Comparison of ENCODE assay signal across 19 cellular contexts in genomic region chr10:132279873-132280645, GRCh38. TPM values are rescaled to one million over a fixed set of nuclear protein-coding genes. Genes with fewer than 3 reads are reported as not detected.
A peak's percentile ranks its signal among the peaks of the same experiment; 100 is the strongest.
DNase-seq lines count a peak whose midpoint lies in the region; ATAC-seq, FAIRE-seq and TF ChIP-seq lines count a peak whose summit lies in the region.
"Had no signal": no experiment of that assay in that cellular context is flagged by ENCODE, and none has a peak within 500 bp of the region (broad histone marks: within the 10 kb centered on the region; RNA-seq: fewer than 3 reads in every experiment).

No MANE protein-coding gene starts in this region.

- H3K27me3 ChIP-seq in BLaER1 treated with 17β-estradiol and CSF1 and Interleukin-3, amounts not matched to agents 10 nM and 100 nM: peaks cover 0 to 26% (median 0%) of the 10 kb centered on the region in 11 experiments; a peak in 9 of 22 replicates
- no peaks in the 10 kb centered on the region for H3K27me3 ChIP-seq in H1 (replicated peaks in 1 of 4; ENCODE audit: control insufficient read depth in 3 of 4, extremely low read depth in 1 of 4, insufficient read depth in 3 of 4, low read length in 3 of 4)
- H3K27me3 ChIP-seq in spleen (replicated peaks in 1 of 7): peaks cover 0 to 14% (median 0%) of the 10 kb centered on the region in 7 donors

- DNase-seq in H1 (ENCODE audit: low read depth in 1 of 2, low spot score in 2 of 2): no peak
- peak; percentile 36 for DNase-seq in spleen
- DNase-seq in GM12891 (ENCODE audit: insufficient read length, low spot score): no peak
- DNase-seq in T-helper 2 cell treated with Interferon-gamma antibody and Interleukin-4, amounts not matched to agents 5 μg/mL and 100 μg/mL, for 36 hours (ENCODE audit: low spot score): no peak
- DNase-seq: AML-193; CD4-positive, CD25-positive, alpha-beta regulatory T cell; COR-L47; DMS 273 treated with DMSO at 0.1 percent for 48 hours; DND-41; H9; KBM-7; NCI-H1105 treated with DMSO at 0.1 percent for 48 hours; NCI-H1930; NCI-H526; PC-9 had no signal

- H3K4ac ChIP-seq in H1 (replicated peaks; ENCODE audit: insufficient read length, low read depth, low read length): no peak overlapping the region

- H2BK20ac ChIP-seq in H1 (ENCODE audit: low read length): no peak overlapping the region

- H2AK5ac ChIP-seq in H1 (ENCODE audit: low read depth, low read length): peak overlapping the region; percentile 77; the same call in 1 of the 2 replicates

- FAIRE-seq in H1 (lab: Jason Lieb, UNC) (no peak), GM12891 (lab: Jason Lieb, UNC) (no peak)

- H2BK12ac ChIP-seq in H1 (ENCODE audit: low read depth, low read length): no peak overlapping the region

- no peak overlapping the region for H3K4me3 ChIP-seq in BLaER1 treated with 17β-estradiol and CSF1 and Interleukin-3, amounts not matched to agents 10 nM and 100 nM
- H3K4me3 ChIP-seq in HEK293 (ENCODE audit: low read depth, low read length) (no peak overlapping the region), H1 (ENCODE audit: extremely low read depth in 1 of 4, insufficient read depth in 2 of 4, low read depth in 3 of 4, low read length in 4 of 4) (no peak overlapping the region), spleen (no peak overlapping the region)
- H3K4me3 ChIP-seq: PC-9 had no signal

- peaks cover 0 to 75% (median 38%) of the 10 kb centered on the region in 11 experiments; a peak in 14 of 22 replicates for H4K20me1 ChIP-seq in BLaER1 treated with 17β-estradiol and CSF1 and Interleukin-3, amounts not matched to agents 10 nM and 100 nM
- H4K20me1 ChIP-seq in H1 (replicated peaks in 1 of 2; ENCODE audit: control insufficient read depth in 1 of 2, insufficient read depth in 2 of 2, low read length in 2 of 2): peaks cover 0 to 8% of the 10 kb centered on the region in 2 experiments

- no peaks in the 10 kb centered on the region for H3K36me3 Mint-ChIP-seq in T-helper 2 cell treated with Interferon-gamma antibody and Interleukin-4, amounts not matched to agents 5 μg/mL and 100 μg/mL, for 36 hours (ENCODE audit: low read depth)
- H3K36me3 Mint-ChIP-seq: CD4-positive, CD25-positive, alpha-beta regulatory T cell had no signal

- H3K4me1 ChIP-seq in BLaER1 treated with 17β-estradiol and CSF1 and Interleukin-3, amounts not matched to agents 10 nM and 100 nM: peaks cover 0 to 87% (median 68%) of the 10 kb centered on the region in 10 experiments; a peak in 16 of 20 replicates
- H3K4me1 ChIP-seq in HEK293 (ENCODE audit: control insufficient read depth, insufficient read depth, low read length) (no peaks in the 10 kb centered on the region), H1 (replicated peaks in 1 of 4; ENCODE audit: control insufficient read depth in 3 of 4, insufficient read depth in 4 of 4, low read length in 3 of 4) (peaks cover 0 to 2% (median 0%) of the 10 kb centered on the region in 4 experiments; a peak in 1 of 7 replicates), spleen (no peaks in the 10 kb centered on the region)

- no peak overlapping the region for H3K18ac ChIP-seq in H1 (ENCODE audit: extremely low read depth, low read length)

- peak overlapping the region in 6 of 11 experiments; percentile 64 to 82 (median 70); a peak in 9 of 22 replicates for H3K4me2 ChIP-seq in BLaER1 treated with 17β-estradiol and CSF1 and Interleukin-3, amounts not matched to agents 10 nM and 100 nM
- no peak overlapping the region for H3K4me2 ChIP-seq in H1 (ENCODE audit: insufficient read depth in 1 of 2, low read depth in 2 of 2, low read length in 2 of 2)
- H3K4me2 ChIP-seq: PC-9 had no signal

- no peak overlapping the region for H3K4me3 Mint-ChIP-seq in T-helper 2 cell treated with Interferon-gamma antibody and Interleukin-4, amounts not matched to agents 5 μg/mL and 100 μg/mL, for 36 hours
- H3K4me3 Mint-ChIP-seq: CD4-positive, CD25-positive, alpha-beta regulatory T cell; H9 had no signal

- H3K9me3 ChIP-seq in BLaER1 treated with 17β-estradiol and CSF1 and Interleukin-3, amounts not matched to agents 10 nM and 100 nM (replicated peaks in 1 of 11): no peaks in the 10 kb centered on the region
- H3K9me3 ChIP-seq in HEK293 (ENCODE audit: control insufficient read depth, insufficient read depth, low read depth, low read length) (no peaks in the 10 kb centered on the region), H1 (ENCODE audit: insufficient read depth in 2 of 2, low read depth in 1 of 2, low read length in 1 of 2) (no peaks in the 10 kb centered on the region; a peak in 1 of 4 replicates), spleen (no peaks in the 10 kb centered on the region)

- no peaks in the 10 kb centered on the region for H3K79me2 ChIP-seq in H1 (ENCODE audit: control insufficient read depth in 1 of 2, insufficient read depth in 2 of 2, low read length in 2 of 2)

- H4K91ac ChIP-seq in H1 (replicated peaks; ENCODE audit: insufficient read length, low read length): no peak overlapping the region

- intact Hi-C loops in spleen (cut with DNase I; ENCODE audit: low total_unique reads): no loop called here

- CTCF ChIA-PET in HEK293 (lab: Yijun Ruan, JAX) (no interaction called here), H1 (lab: Charles Lee; ENCODE audit: partially characterized antibody) (no interaction called here)

- no peak overlapping the region for H3K14ac ChIP-seq in H1 (ENCODE audit: insufficient read length)

- TF ChIP-seq CTCF in HEK293 (tag by site-specific recombination; IDR thresholded peaks at IDR 0.05) (no peak), H1 (IDR thresholded peaks at IDR 0.05; ENCODE audit: control extremely low read depth in 1 of 3, insufficient read depth in 1 of 3, low read depth in 1 of 3, low read length in 3 of 3) (no peak), spleen (IDR thresholded peaks at IDR 0.05 in 8 of 11, conservative IDR thresholded peaks at IDR 0.05 in 3 of 11) (no peak)

- no peak overlapping the region for H3K56ac ChIP-seq in H1 (replicated peaks; ENCODE audit: insufficient read length, low read depth, low read length)

- no peak overlapping the region for H2BK120ac ChIP-seq in H1 (replicated peaks; ENCODE audit: low read depth, low read length)

- H3K36me3 ChIP-seq in BLaER1 treated with 17β-estradiol and CSF1 and Interleukin-3, amounts not matched to agents 10 nM and 100 nM: no peaks in the 10 kb centered on the region
- no peaks in the 10 kb centered on the region for H3K36me3 ChIP-seq in HEK293 (ENCODE audit: control insufficient read depth in 2 of 2, insufficient read depth in 1 of 2, low read length in 2 of 2)
- no peaks in the 10 kb centered on the region for H3K36me3 ChIP-seq in H1 (ENCODE audit: control insufficient read depth in 2 of 4, insufficient read depth in 4 of 4, low read length in 3 of 4)
- H3K36me3 ChIP-seq in spleen: no peaks in the 10 kb centered on the region

- no peak overlapping the region for H2AFZ ChIP-seq in H1 (ENCODE audit: low read length)
- H2AFZ ChIP-seq: PC-9 had no signal

- no peak overlapping the region for H3K27ac ChIP-seq in BLaER1 treated with 17β-estradiol and CSF1 and Interleukin-3, amounts not matched to agents 10 nM and 100 nM
- no peak overlapping the region for H3K27ac ChIP-seq in HEK293 (ENCODE audit: extremely low read depth, low read depth, low read length)
- H3K27ac ChIP-seq in H1 (ENCODE audit: low read depth, low read length): no peak overlapping the region
- H3K27ac ChIP-seq in spleen: no peak overlapping the region
- H3K27ac ChIP-seq: PC-9, RWPE1 had no signal

- no peaks in the 10 kb centered on the region for H3K9me3 Mint-ChIP-seq in T-helper 2 cell treated with Interferon-gamma antibody and Interleukin-4, amounts not matched to agents 5 μg/mL and 100 μg/mL, for 36 hours
- H3K9me3 Mint-ChIP-seq: CD4-positive, CD25-positive, alpha-beta regulatory T cell had no signal

- H3K27me3 Mint-ChIP-seq in T-helper 2 cell treated with Interferon-gamma antibody and Interleukin-4, amounts not matched to agents 5 μg/mL and 100 μg/mL, for 36 hours (ENCODE audit: low read depth): no peaks in the 10 kb centered on the region
- H3K27me3 Mint-ChIP-seq: CD4-positive, CD25-positive, alpha-beta regulatory T cell had no signal

- ATAC-seq in HG03025 (IDR thresholded peaks at IDR 0.05; ENCODE audit: low FRiP score, unreplicated experiment): no peak

- no peak overlapping the region for H3K27ac Mint-ChIP-seq in T-helper 2 cell treated with Interferon-gamma antibody and Interleukin-4, amounts not matched to agents 5 μg/mL and 100 μg/mL, for 36 hours
- H3K27ac Mint-ChIP-seq: H9 had no signal

- no peak overlapping the region for H3K9ac ChIP-seq in BLaER1 treated with 17β-estradiol and CSF1 and Interleukin-3, amounts not matched to agents 10 nM and 100 nM
- H3K9ac ChIP-seq in H1 (replicated peaks in 1 of 4; ENCODE audit: extremely low read depth in 1 of 4, low read depth in 3 of 4, low read length in 3 of 4): no peak overlapping the region

- H4K5ac ChIP-seq in H1 (ENCODE audit: insufficient read length, low read depth, low read length): no peak overlapping the region

- H2BK5ac ChIP-seq in H1 (ENCODE audit: low read depth, low read length): 0 out of 2 replicates have a peak overlapping the region, but pooled peaks have one; percentile 44

- no peak for TF ChIP-seq EP300 in H1 (IDR thresholded peaks at IDR 0.05; ENCODE audit: borderline replicate concordance in 1 of 2, low read depth in 2 of 2, low read length in 2 of 2)

- WGBS in H1 (ENCODE audit: extremely low coverage in 1 of 2, insufficient coverage in 1 of 2, insufficient read length in 1 of 2, insufficient replicate concordance in 2 of 2, low coverage in 1 of 2, low lambda C conversion rate in 2 of 2, missing lambda C conversion rate in 1 of 2), 2 experiments: 89% methylated on average over 35 of the region's 43 CpGs; no CpG with 5 or more reads in 1 of the 2 experiments
- WGBS in spleen, 5 donors: 85 to 94% (median 91%) methylated on average over 43 of the region's 43 CpGs

- TF ChIP-seq POLR2A in H1 (IDR thresholded peaks at IDR 0.05; ENCODE audit: control extremely low read depth in 1 of 2, low read depth in 2 of 2, low read length in 2 of 2) (no peak), spleen (IDR thresholded peaks at IDR 0.05) (no peak), GM12891 (IDR thresholded peaks at IDR 0.05; ENCODE audit: low read depth, low read length) (no peak)

- TF ChIP-seq RAD21 in H1 (IDR thresholded peaks at IDR 0.05 in 1 of 2, conservative IDR thresholded peaks at IDR 0.05 in 1 of 2; ENCODE audit: low read depth in 2 of 2, low read length in 2 of 2): no peak

- no peak overlapping the region for H3K23ac ChIP-seq in H1 (ENCODE audit: insufficient read length)

- H3K23me2 ChIP-seq in H1 (ENCODE audit: low read depth, low read length): no peaks in the 10 kb centered on the region

- no peaks in the 10 kb centered on the region for H3K4me1 Mint-ChIP-seq in T-helper 2 cell treated with Interferon-gamma antibody and Interleukin-4, amounts not matched to agents 5 μg/mL and 100 μg/mL, for 36 hours (ENCODE audit: low read depth)

- 0 out of 2 replicates have a peak overlapping the region, but pooled peaks have one; percentile 16 for H2BK15ac ChIP-seq in H1 (ENCODE audit: low read length)

- no peak overlapping the region; the same call in none of the 2 replicates for H4K8ac ChIP-seq in H1 (ENCODE audit: extremely low read depth, insufficient read depth, low read length)

- POLR2A ChIA-PET in HEK293 (lab: Yijun Ruan, JAX) (no interaction called here), H1 (lab: Charles Lee; ENCODE audit: partially characterized antibody) (no interaction called here)

- no peaks in the 10 kb centered on the region; the same call in 1 of the 2 replicates for H3K79me1 ChIP-seq in H1 (ENCODE audit: low read depth, low read length)

RNA-seq across cellular contexts. Expression of gene STK32C, which starts 27.7 kb away (rescaled TPM):
- 15.6 and 17.3 TPM in 2 replicates for total RNA-seq in H1 (2021; fragmentation: NEBNext Ultra II Directional; extraction: Animal tissue kit (Norgen Biotek cat#: 25700))
- polyA plus RNA-seq in H1 (2011; rRNA removed): 10.6 and 18.1 TPM in 2 replicates
- 19.9 TPM for polyA plus RNA-seq in H1 (2011; cell fraction: cytosol; rRNA removed)
- 22.0 TPM for polyA plus RNA-seq in H1 (2011; cell fraction: nucleus; rRNA removed)
- polyA plus RNA-seq in H1 (2012, experiment 1 of 2): 13.4 to 23.5 TPM (median 20.3 TPM) in 4 replicates
- 11.9 TPM for polyA plus RNA-seq in H1 (2012, experiment 2 of 2)
- 11.6 TPM for polyA plus RNA-seq in H1 (2013, experiment 1 of 2)
- polyA plus RNA-seq in H1 (2013, experiment 2 of 2): 10.9 TPM
- polyA minus RNA-seq in H1 (2011; rRNA and poly(A)+ RNA removed): 7.3 and 11.0 TPM in 2 replicates
- 5.1 TPM for polyA minus RNA-seq in H1 (2011; cell fraction: cytosol; rRNA and poly(A)+ RNA removed)
- 8.8 TPM for polyA minus RNA-seq in H1 (2011; cell fraction: nucleus; rRNA and poly(A)+ RNA removed)
- total RNA-seq in spleen: 10 to 100 TPM in 6 of 7 donors, 1 to 10 TPM in 1; 9.6 to 27.8 (median 15.4) TPM
- 10 to 100 TPM; 13.2 to 23.8 (median 16.0) TPM for polyA plus RNA-seq in spleen
- polyA plus RNA-seq in GM12891 (2012; ENCODE audit: low read depth, missing spikeins): 16.2 TPM

RNA-seq across cellular contexts. Expression of gene LRRC27, which starts 51.9 kb away (rescaled TPM):
- total RNA-seq in H1 (2021; fragmentation: NEBNext Ultra II Directional; extraction: Animal tissue kit (Norgen Biotek cat#: 25700)): 3.8 and 4.3 TPM in 2 replicates
- 1.2 and 2.0 TPM in 2 replicates for polyA plus RNA-seq in H1 (2011; rRNA removed)
- polyA plus RNA-seq in H1 (2011; cell fraction: cytosol; rRNA removed): 3.1 TPM
- 8.2 TPM for polyA plus RNA-seq in H1 (2011; cell fraction: nucleus; rRNA removed)
- 2.8 to 4.0 TPM (median 2.9 TPM) in 4 replicates for polyA plus RNA-seq in H1 (2012, experiment 1 of 2)
- 1.7 TPM for polyA plus RNA-seq in H1 (2012, experiment 2 of 2)
- 3.6 TPM for polyA plus RNA-seq in H1 (2013, experiment 1 of 2)
- polyA plus RNA-seq in H1 (2013, experiment 2 of 2): 2.5 TPM
- polyA minus RNA-seq in H1 (2011; rRNA and poly(A)+ RNA removed): 1.1 and 1.6 TPM in 2 replicates
- 0.88 TPM for polyA minus RNA-seq in H1 (2011; cell fraction: cytosol; rRNA and poly(A)+ RNA removed)
- 4.0 TPM for polyA minus RNA-seq in H1 (2011; cell fraction: nucleus; rRNA and poly(A)+ RNA removed)
- total RNA-seq in spleen: 10 to 100 TPM; 11.9 to 29.9 (median 19.4) TPM
- 10 to 100 TPM in 1 of 3 donors, 1 to 10 TPM in 2; 6.1 to 13.0 (median 8.5) TPM for polyA plus RNA-seq in spleen
- 6.0 TPM for polyA plus RNA-seq in GM12891 (2012; ENCODE audit: low read depth, missing spikeins)

Comparison
In these comparisons a context has a peak if more than half of its experiments do, and no peak if none do; other contexts are left out.
1. H3K4me2 ChIP-seq: peak in BLaER1 treated with 17β-estradiol and CSF1 and Interleukin-3, amounts not matched to agents 10 nM and 100 nM (6 of 11); none in H1 (0 of 2).